17 cellular contexts compared by ENCODE assay signal in the genomic region with DNA sequence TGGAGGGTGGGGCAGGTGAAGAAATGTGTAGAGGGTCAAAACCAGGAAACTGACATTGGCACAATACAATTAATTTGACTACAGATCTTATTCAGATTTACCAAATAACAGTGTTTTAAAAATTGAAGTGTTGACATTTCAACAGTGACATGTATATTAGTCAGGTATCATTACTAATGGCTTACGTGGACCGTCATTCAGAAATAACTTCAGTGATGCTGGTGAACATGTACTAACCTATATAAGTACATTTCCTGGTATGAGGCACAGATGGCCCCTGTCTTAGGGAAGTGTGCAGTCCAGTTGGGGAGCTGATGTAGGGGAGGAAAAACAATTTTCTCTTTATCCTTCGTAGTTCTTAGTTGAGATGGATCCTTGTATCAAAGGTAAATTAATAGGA.
"Had no signal": no experiment of that assay in that cellular context is flagged by ENCODE, and none has a peak within 500 bp of the region (broad histone marks: within the 10 kb centered on the region; RNA-seq: fewer than 3 reads in every experiment).

No MANE protein-coding gene starts in this region.

- FAIRE-seq: islet of Langerhans had no signal

- H3K27ac ChIP-seq: gastrocnemius medialis, heart right ventricle, neutrophil, psoas muscle, right lobe of liver, testis, tibial nerve had no signal

- H3K4me1 ChIP-seq: gastrocnemius medialis, heart right ventricle, psoas muscle, right lobe of liver, testis, tibial nerve had no signal

- ATAC-seq: effector memory CD8-positive, alpha-beta T cell; gastrocnemius medialis; heart right ventricle; left lobe of liver; naive thymus-derived CD8-positive, alpha-beta T cell; psoas muscle; right lobe of liver; stimulated activated memory B cell treated with anti-CD40 and anti-IgM and Interleukin-4, amounts not matched to agents 10 μg/mL and 1 μg/mL and 100 μg/mL, for 72 hours had no signal

- H3K4me3 ChIP-seq: gastrocnemius medialis, heart right ventricle, mucosa of descending colon, psoas muscle, right lobe of liver, testis, tibial nerve had no signal

- DNase-seq: effector memory CD8-positive, alpha-beta T cell; erythroblast; gastrocnemius medialis; heart right ventricle; hypothalamus; mucosa of descending colon; naive thymus-derived CD8-positive, alpha-beta T cell; psoas muscle; retina; right lobe of liver; stimulated activated CD4-positive, alpha-beta T cell treated with anti-CD3 and anti-CD28 coated beads, Interleukin-4, amount 100 ng/mL, for 1 hour; testis had no signal

- H3K36me3 ChIP-seq: gastrocnemius medialis, heart right ventricle, neutrophil, right lobe of liver, tibial nerve had no signal

- H3K27me3 ChIP-seq: neutrophil, right lobe of liver, testis, tibial nerve had no signal

- H3K9me3 ChIP-seq: gastrocnemius medialis, heart right ventricle, mucosa of descending colon, neutrophil, psoas muscle, right lobe of liver, testis, tibial nerve had no signal
